Comparison of ENCODE assay signal across 31 cellular contexts in genomic region chr9:81191222-81191621, GRCh38.
A peak's percentile ranks its signal among the peaks of the same experiment; 100 is the strongest.
DNase-seq lines count a peak whose midpoint lies in the region; ATAC-seq, FAIRE-seq and TF ChIP-seq lines count a peak whose summit lies in the region.
"Had no signal": no experiment of that assay in that cellular context is flagged by ENCODE, and none has a peak within 500 bp of the region (broad histone marks: within the 10 kb centered on the region; RNA-seq: fewer than 3 reads in every experiment).

No MANE protein-coding gene starts in this region.

- no peak overlapping the region for H3K4ac ChIP-seq in IMR-90 (ENCODE audit: low read depth, low read length)

- CTCF ChIA-PET in A549 (lab: Yijun Ruan, JAX): no interaction called here
- CTCF ChIA-PET in IMR-90 (lab: Yijun Ruan, JAX): interaction anchor here (0.6 kb wide), 1 partner anchor 70 kb away, joined by 3 read pairs; no protein-coding TSS in a partner anchor

- no peak for TF ChIP-seq POLR2A in A549 (IDR thresholded peaks at IDR 0.05; ENCODE audit: low read length)
- TF ChIP-seq POLR2A in IMR-90 (IDR thresholded peaks at IDR 0.05; ENCODE audit: low read depth, low read length): no peak

- H2AFZ ChIP-seq in IMR-90 (replicated peaks; ENCODE audit: low read length, poor library complexity): no peak overlapping the region
- H2AFZ ChIP-seq: GM23248 had no signal

- no peak overlapping the region for H2BK20ac ChIP-seq in IMR-90 (ENCODE audit: low read depth, low read length)

- no peaks in the 10 kb centered on the region for H3K36me3 ChIP-seq in IMR-90 (ENCODE audit: control insufficient read depth, insufficient read depth, low read length)
- H3K36me3 ChIP-seq: BLaER1 treated with 17β-estradiol and CSF1 and Interleukin-3, amounts not matched to agents 10 nM and 100 nM had no signal

- H3K56ac ChIP-seq in IMR-90 (ENCODE audit: extremely low read depth, insufficient read depth, low read length): no peak overlapping the region

- H3K9me3 ChIP-seq in A549: peaks cover 14% of the 10 kb centered on the region; the same call in 1 of the 3 replicates
- H3K9me3 ChIP-seq in IMR-90 (ENCODE audit: control insufficient read depth, insufficient read depth, low read length): peaks cover 6% of the 10 kb centered on the region

- TF ChIP-seq CTCF in A549 (IDR thresholded peaks at IDR 0.05) (no peak), IMR-90 (conservative IDR thresholded peaks at IDR 0.05; ENCODE audit: low read depth, low read length) (no peak), foreskin keratinocyte (conservative IDR thresholded peaks at IDR 0.05) (no peak)

- BruUV-seq in IMR-90 (replicated peaks; lab: Mats Ljungman, UMichigan): no TSS peak

- POLR2A ChIA-PET in A549 (lab: Yijun Ruan, JAX): no interaction called here
- POLR2A ChIA-PET in IMR-90 (lab: Charles Lee; ENCODE audit: unreplicated experiment): no interaction called here

- no peak overlapping the region for H3K18ac ChIP-seq in IMR-90 (ENCODE audit: low read depth, low read length)

- intact Hi-C loops in IMR-90 (cut with micrococcal nuclease): no loop called here

- H3K4me1 ChIP-seq in A549: peaks cover 15% of the 10 kb centered on the region
- H3K4me1 ChIP-seq in IMR-90 (ENCODE audit: control insufficient read depth, insufficient read depth, low read length): no peaks in the 10 kb centered on the region
- H3K4me1 ChIP-seq in foreskin keratinocyte: no peaks in the 10 kb centered on the region
- H3K4me1 ChIP-seq: BLaER1 treated with 17β-estradiol and CSF1 and Interleukin-3, amounts not matched to agents 10 nM and 100 nM had no signal

- ATAC-seq in A549 (no peak), IMR-90 (ENCODE audit: low read depth) (no peak), foreskin keratinocyte (peak; percentile 51)
- ATAC-seq: GM12878, HCT116, HepG2, K562 had no signal

- H3K27me3 ChIP-seq in IMR-90 (ENCODE audit: control insufficient read depth, insufficient read depth, low read length): no peaks in the 10 kb centered on the region; the same call in 1 of the 2 replicates
- no peaks in the 10 kb centered on the region for H3K27me3 ChIP-seq in foreskin keratinocyte
- H3K27me3 ChIP-seq: BLaER1 treated with 17β-estradiol and CSF1 and Interleukin-3, amounts not matched to agents 10 nM and 100 nM had no signal

- no peak overlapping the region for H3K14ac ChIP-seq in IMR-90 (replicated peaks; ENCODE audit: low read depth, low read length)

- H2AK9ac ChIP-seq in IMR-90 (replicated peaks; ENCODE audit: low read depth, low read length, poor library complexity): no peak overlapping the region

- no peak overlapping the region for H4K8ac ChIP-seq in IMR-90 (ENCODE audit: low read depth in 2 of 2, low read length in 2 of 2)

- no peaks in the 10 kb centered on the region for H4K20me1 ChIP-seq in IMR-90 (ENCODE audit: insufficient read depth, low read length)
- H4K20me1 ChIP-seq: BLaER1 treated with 17β-estradiol and CSF1 and Interleukin-3, amounts not matched to agents 10 nM and 100 nM had no signal

- H2BK5ac ChIP-seq in IMR-90 (ENCODE audit: low read depth, low read length, poor library complexity, severe bottlenecking): no peak overlapping the region

- no peaks in the 10 kb centered on the region for H3K9me1 ChIP-seq in IMR-90 (ENCODE audit: insufficient read depth, low read length)

- no peak overlapping the region for H2AK5ac ChIP-seq in IMR-90 (ENCODE audit: low read depth, low read length)

- H3K4me2 ChIP-seq in A549 (no peak overlapping the region), IMR-90 (ENCODE audit: low read depth, low read length) (no peak overlapping the region)
- H3K4me2 ChIP-seq: BLaER1 treated with 17β-estradiol and CSF1 and Interleukin-3, amounts not matched to agents 10 nM and 100 nM had no signal

- H3K27ac ChIP-seq in A549 (no peak overlapping the region), IMR-90 (ENCODE audit: insufficient read depth, low read length) (no peak overlapping the region), foreskin keratinocyte (no peak overlapping the region)
- H3K27ac ChIP-seq: BLaER1 treated with 17β-estradiol and CSF1 and Interleukin-3, amounts not matched to agents 10 nM and 100 nM; GM23248; HL-60; SK-N-MC had no signal

- no peak for DNase-seq in A549 (ENCODE audit: low read depth in 1 of 2, low spot score in 1 of 2)
- DNase-seq in IMR-90: peak; percentile 13
- DNase-seq in amniotic epithelial cell (ENCODE audit: low read depth): peak; percentile 6
- peak in 1 of 2 donors; percentile 20 for DNase-seq in foreskin keratinocyte
- no peak for DNase-seq in stimulated activated CD4-positive, alpha-beta T cell treated with anti-CD3 and anti-CD28 coated beads, Interleukin-4, amount 100 ng/mL, for 4 hours
- no peak for DNase-seq in NCI-H345 (lab: John Stamatoyannopoulos, UW)
- DNase-seq in T1000 (lab: John Stamatoyannopoulos, UW): no peak
- DNase-seq in NOMO-1 treated with dmso at 0.1 percent for 144 hours (lab: John Stamatoyannopoulos, UW; ENCODE audit: unreplicated experiment): no peak
- DNase-seq: AML-193; CD4-positive, alpha-beta T cell; GDM1; GM23248; MV-4-11; NCI-H1105; NCI-H1436 treated with DMSO at 0.1 percent for 48 hours; NCI-H187 treated with DMSO at 0.1 percent for 48 hours; NCI-H2171 treated with DMSO at 0.1 percent for 48 hours; NCI-H446; NCI-H524 treated with DMSO at 0.1 percent for 48 hours; NCI-H82; NK-92 treated with Interleukin-12 subunit alpha and Interleukin-12 subunit beta, amount 100 ng/mL, for 24 hours; SIG-M5 had no signal

- H2BK120ac ChIP-seq in IMR-90 (ENCODE audit: low read depth, low read length): no peak overlapping the region

- dilution Hi-C loops in IMR-90 (cut with HindIII; ENCODE audit: low sequenced_read_pairs, unreplicated experiment): no loop called here

- H4K91ac ChIP-seq in IMR-90 (ENCODE audit: insufficient read depth, low read depth, low read length): no peak overlapping the region

- no peak overlapping the region for H3K9ac ChIP-seq in IMR-90 (ENCODE audit: low read depth, low read length)
- H3K9ac ChIP-seq: BLaER1 treated with 17β-estradiol and CSF1 and Interleukin-3, amounts not matched to agents 10 nM and 100 nM; GM23248 had no signal

- H4K5ac ChIP-seq in IMR-90 (ENCODE audit: low read depth, low read length): no peak overlapping the region

- no peak overlapping the region for H2BK15ac ChIP-seq in IMR-90 (ENCODE audit: low read depth, low read length)

- H3K23ac ChIP-seq in IMR-90 (ENCODE audit: low read depth, low read length): no peak overlapping the region

- 29% methylated on average over 2 of the region's 2 CpGs for WGBS in A549 (ENCODE audit: missing lambda C conversion rate)
- no CpG with 5 or more reads among the region's 2 CpGs for WGBS in IMR-90 (ENCODE audit: extremely low coverage in 2 of 2, insufficient read length in 1 of 2), 2 experiments

- in situ Hi-C loops in IMR-90 (cut with MboI; ENCODE audit: low sequenced_read_pairs): no loop called here

- no peak for FAIRE-seq in A549 (lab: Jason Lieb, UNC)
- FAIRE-seq: A204.1, D721Med, GM12878, HepG2, K562 had no signal

- TF ChIP-seq EP300 in A549 (IDR thresholded peaks at IDR 0.05): no peak

- TF ChIP-seq RAD21 in A549 (conservative IDR thresholded peaks at IDR 0.05 in 1 of 2, IDR thresholded peaks at IDR 0.05 in 1 of 2) (no peak), IMR-90 (IDR thresholded peaks at IDR 0.05; ENCODE audit: low read length) (no peak)

- no peaks in the 10 kb centered on the region for H3K79me1 ChIP-seq in IMR-90 (ENCODE audit: low read depth in 1 of 2, low read length in 2 of 2)

- H3K4me3 ChIP-seq in A549 (no peak overlapping the region), IMR-90 (ENCODE audit: insufficient read depth, low read depth, low read length) (no peak overlapping the region)
- H3K4me3 ChIP-seq: BLaER1 treated with 17β-estradiol and CSF1 and Interleukin-3, amounts not matched to agents 10 nM and 100 nM; GM12878; GM23248; K562; SK-N-MC had no signal

TF ChIP-seq in A549, 52 proteins besides CTCF, POLR2A, EP300 and RAD21:
- TF ChIP-seq CBX8 (IDR thresholded peaks at IDR 0.05) (no peak), MAFK (IDR thresholded peaks at IDR 0.05; ENCODE audit: partially characterized antibody) (peak; percentile 1), FOSL2 (IDR thresholded peaks at IDR 0.05) (no peak), FOSL2 (CRISPR knock-in tag; IDR thresholded peaks at IDR 0.05) (peak; percentile 80)
TF ChIP-seq in A549: peak in this region for 2.

TF ChIP-seq in IMR-90, 13 proteins besides CTCF, POLR2A, EP300 and RAD21:
- 0 out of 2 replicates have a peak, but pooled peaks have one; percentile 17 for TF ChIP-seq FOS (IDR thresholded peaks at IDR 0.05; ENCODE audit: low read depth, low read length)
- no peak for TF ChIP-seq RCOR1 (IDR thresholded peaks at IDR 0.05; ENCODE audit: insufficient replicate concordance, low read length)

Comparison
In these comparisons a context has a peak if more than half of its experiments do, and no peak if none do; other contexts are left out.
1. DNase-seq: peak in IMR-90 (single experiment) and amniotic epithelial cell (single experiment); none in A549 (0 of 2), stimulated activated CD4-positive, alpha-beta T cell treated with anti-CD3 and anti-CD28 coated beads, Interleukin-4, amount 100 ng/mL, for 4 hours (0 of 2), NCI-H345 (single experiment), T1000 (single experiment) and NOMO-1 treated with dmso at 0.1 percent for 144 hours (single experiment).